ENCODE assay signal across 18 cellular contexts in the genomic region with DNA sequence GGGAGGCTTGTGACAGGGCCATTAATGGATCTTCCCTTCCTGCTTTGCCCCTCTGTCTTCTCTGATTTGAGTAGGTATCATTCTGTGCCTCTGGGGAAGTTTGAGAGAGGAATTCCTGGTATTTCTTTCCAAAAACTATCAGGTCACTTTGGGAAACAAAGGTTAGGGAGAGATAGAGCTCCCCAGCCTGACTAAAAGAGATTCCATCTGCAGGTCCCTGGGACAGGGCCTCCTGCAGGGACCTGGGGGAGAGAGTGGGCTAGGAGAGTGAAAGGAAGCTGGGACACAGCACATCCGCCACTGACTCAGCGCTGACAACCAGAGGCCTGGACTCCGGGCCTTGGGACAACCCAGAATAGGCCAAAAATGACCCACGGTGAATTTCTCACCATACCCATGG. TPM values are rescaled to one million over a fixed set of nuclear protein-coding genes. Genes with fewer than 3 reads are reported as not detected.
DNase-seq lines count a peak whose midpoint lies in the region; ATAC-seq and TF ChIP-seq lines count a peak whose summit lies in the region.
"Had no signal": no experiment of that assay in that cellular context is flagged by ENCODE, and none has a peak within 500 bp of the region (broad histone marks: within the 10 kb centered on the region; RNA-seq: fewer than 3 reads in every experiment).

No MANE protein-coding gene starts in this region.

- H3K36me3 Mint-ChIP-seq in H9 (ENCODE audit: insufficient read depth in 1 of 3, low read depth in 3 of 3) (no peaks in the 10 kb centered on the region), WTC11 (no peaks in the 10 kb centered on the region)
- H3K36me3 Mint-ChIP-seq: CD8-positive, alpha-beta memory T cell had no signal

- H3K9me3 Mint-ChIP-seq in H9 (0 out of 5 replicates have a peak, but pooled peaks cover 0 to 2% of the 10 kb centered on the region in 2 experiments), WTC11 (no peaks in the 10 kb centered on the region)
- H3K9me3 Mint-ChIP-seq: CD8-positive, alpha-beta memory T cell had no signal

- H3K9me3 ChIP-seq in BLaER1, result no peaks in the 10 kb centered on the region
- H3K9me3 ChIP-seq in H9 (ENCODE audit: control insufficient read depth, low read depth, low read length), result no peaks in the 10 kb centered on the region
- H3K9me3 ChIP-seq in left ventricle myocardium inferior (replicated peaks), result no peaks in the 10 kb centered on the region

- POLR2A ChIA-PET in WTC11 (lab: Charles Lee), result no interaction called here

- CTCF ChIA-PET in WTC11 (lab: Charles Lee), result interaction anchor here (0.7 to 2.3 kb wide), 6 partner anchors 42 to 967 kb away, joined by 3 to 9 read pairs (median 3); partner anchors contain the start of gene EHD3

- H4K91ac ChIP-seq in H9 (ENCODE audit: insufficient read length, low read depth, low read length), result no peak overlapping the region

- H2BK12ac ChIP-seq in H9 (ENCODE audit: insufficient read length, low read depth, low read length), result no peak overlapping the region

- H4K8ac ChIP-seq in H9 (replicated peaks; ENCODE audit: insufficient read length, low read depth, low read length), result no peak overlapping the region

- no peak overlapping the region for H3K23ac ChIP-seq in H9 (ENCODE audit: insufficient read length, low read depth, low read length)

- peaks cover 100% of the 10 kb centered on the region for H3K4me1 ChIP-seq in BLaER1
- peaks cover 4% of the 10 kb centered on the region; the same call in 1 of the 2 replicates for H3K4me1 ChIP-seq in H9 (ENCODE audit: insufficient read depth, low read length)
- H3K4me1 ChIP-seq in left ventricle myocardium inferior, result peaks cover 6% of the 10 kb centered on the region

- H4K20me1 ChIP-seq in BLaER1 (peaks cover 93% of the 10 kb centered on the region), H9 (ENCODE audit: control insufficient read depth, insufficient read depth, insufficient read length) (no peaks in the 10 kb centered on the region)

- no peaks in the 10 kb centered on the region for H3K79me2 ChIP-seq in H9 (ENCODE audit: insufficient read depth, low read length)

- H3K4me1 Mint-ChIP-seq in H9, result peaks cover 48 to 63% of the 10 kb centered on the region in 2 experiments
- H3K4me1 Mint-ChIP-seq in WTC11, result peaks cover 65% of the 10 kb centered on the region

- no peak overlapping the region for H3K4ac ChIP-seq in H9 (ENCODE audit: low read depth, low read length)

- ATAC-seq in WTC11 (peak; percentile 80), HG03442 (IDR thresholded peaks at IDR 0.05; ENCODE audit: unreplicated experiment) (no peak), GM19023 (IDR thresholded peaks at IDR 0.05; ENCODE audit: unreplicated experiment) (no peak)

- WGBS in H9 (ENCODE audit: extremely low coverage, insufficient read length, low lambda C conversion rate), result no CpG with 5 or more reads among the region's 4 CpGs

- TF ChIP-seq CTCF in H9 (conservative IDR thresholded peaks at IDR 0.05) (no peak), WTC11 (IDR thresholded peaks at IDR 0.05) (no peak), left ventricle myocardium inferior (IDR thresholded peaks at IDR 0.05; ENCODE audit: borderline replicate concordance) (no peak)

- H3K4me2 ChIP-seq in BLaER1, result peak overlapping the region; percentile 89
- H3K4me2 ChIP-seq in H9 (ENCODE audit: insufficient read depth, insufficient read length, low read length), result no peak overlapping the region

- H2AK5ac ChIP-seq in H9 (ENCODE audit: insufficient read length, low read length), result no peak overlapping the region

- no peak overlapping the region for H2AFZ ChIP-seq in H9 (ENCODE audit: low read length)

- H3K14ac ChIP-seq in H9 (ENCODE audit: insufficient read depth, low read length), result no peak overlapping the region

- H3K9ac ChIP-seq in BLaER1 (peak overlapping the region; percentile 8; the same call in 1 of the 2 replicates), H9 (ENCODE audit: extremely low read depth, insufficient read length, low read length) (no peak overlapping the region)

- no peak overlapping the region for H3T11ph ChIP-seq in H9 (ENCODE audit: low read length)

- no peak overlapping the region for H2BK20ac ChIP-seq in H9 (ENCODE audit: low read depth, low read length, poor library complexity, severe bottlenecking)

- no peak overlapping the region for H2BK5ac ChIP-seq in H9 (ENCODE audit: insufficient read length, low read length)

- 0 out of 2 replicates have a peak, but pooled peaks cover 7% of the 10 kb centered on the region for H3K36me3 ChIP-seq in BLaER1
- no peaks in the 10 kb centered on the region for H3K36me3 ChIP-seq in left ventricle myocardium inferior

- peak overlapping the region in 1 of 3 experiments; percentile 79; a peak in 1 of 7 replicates for H3K27ac Mint-ChIP-seq in H9
- H3K27ac Mint-ChIP-seq in WTC11, result peak overlapping the region; percentile 40; the same call in 1 of the 2 replicates

- H2BK120ac ChIP-seq in H9 (ENCODE audit: low read depth, low read length, poor library complexity, severe bottlenecking), result no peak overlapping the region

- H3K4me3 ChIP-seq in BLaER1, result no peak overlapping the region
- no peak overlapping the region for H3K4me3 ChIP-seq in left ventricle myocardium inferior

- no peak overlapping the region for H3K18ac ChIP-seq in H9 (ENCODE audit: insufficient read length, low read depth, low read length)

- H3K56ac ChIP-seq in H9 (ENCODE audit: insufficient read length, low read depth, low read length), result no peak overlapping the region

- no peaks in the 10 kb centered on the region for H3K79me1 ChIP-seq in H9 (ENCODE audit: insufficient read depth, low read depth, low read length, poor library complexity, severe bottlenecking)

- H3K4me3 Mint-ChIP-seq in H9 (no peak overlapping the region), WTC11 (no peak overlapping the region)
- H3K4me3 Mint-ChIP-seq: CD8-positive, alpha-beta memory T cell had no signal

- peaks cover 32% of the 10 kb centered on the region for H3K27me3 Mint-ChIP-seq in H9 (ENCODE audit: low read depth)
- peaks cover 26% of the 10 kb centered on the region for H3K27me3 Mint-ChIP-seq in WTC11 (ENCODE audit: low read depth)

- H3K27ac ChIP-seq in BLaER1 (peak overlapping the region; percentile 51; the same call in 1 of the 2 replicates), H9 (ENCODE audit: insufficient read length, low read depth, low read length) (no peak overlapping the region), left ventricle myocardium inferior (replicated peaks) (no peak overlapping the region)
- H3K27ac ChIP-seq: 22Rv1 had no signal

- DNase-seq in H9 (peak; percentile 44), WTC11 (ENCODE audit: low spot score) (no peak), kidney tubule cell (ENCODE audit: low spot score) (peak; percentile 18), left ventricle myocardium inferior (no peak), medulla oblongata (ENCODE audit: extremely low spot score) (no peak)
- DNase-seq: ACHN; C1 segment of cervical spinal cord; CD8-positive, alpha-beta memory T cell; Kasumi-1; NCI-H1417; NCI-H446; NCI-H526; RPMI8226; SHP77 had no signal

- H3K27me3 ChIP-seq in BLaER1 (no peaks in the 10 kb centered on the region), H9 (ENCODE audit: insufficient read depth, low read length) (peaks cover 7% of the 10 kb centered on the region; the same call in 1 of the 2 replicates), left ventricle myocardium inferior (ENCODE audit: low read depth) (peaks cover 45% of the 10 kb centered on the region)

- H3K23me2 ChIP-seq in H9 (ENCODE audit: insufficient read length, low read depth, low read length, poor library complexity, severe bottlenecking), result no peaks in the 10 kb centered on the region

- intact Hi-C loops in left ventricle myocardium inferior (cut with micrococcal nuclease), result no loop called here

- H4K5ac ChIP-seq in H9 (ENCODE audit: insufficient read length, low read depth, low read length), result no peak overlapping the region

- no peak overlapping the region for H2BK15ac ChIP-seq in H9 (ENCODE audit: low read depth, low read length)

TF ChIP-seq in WTC11, 78 proteins besides CTCF, POLR2A, EP300 and RAD21 (continues in another document):
- no peak for TF ChIP-seq FOXP1 (CRISPR knock-in tag; IDR thresholded peaks at IDR 0.05; ENCODE audit: borderline replicate concordance)
- TF ChIP-seq, protein P1, sequence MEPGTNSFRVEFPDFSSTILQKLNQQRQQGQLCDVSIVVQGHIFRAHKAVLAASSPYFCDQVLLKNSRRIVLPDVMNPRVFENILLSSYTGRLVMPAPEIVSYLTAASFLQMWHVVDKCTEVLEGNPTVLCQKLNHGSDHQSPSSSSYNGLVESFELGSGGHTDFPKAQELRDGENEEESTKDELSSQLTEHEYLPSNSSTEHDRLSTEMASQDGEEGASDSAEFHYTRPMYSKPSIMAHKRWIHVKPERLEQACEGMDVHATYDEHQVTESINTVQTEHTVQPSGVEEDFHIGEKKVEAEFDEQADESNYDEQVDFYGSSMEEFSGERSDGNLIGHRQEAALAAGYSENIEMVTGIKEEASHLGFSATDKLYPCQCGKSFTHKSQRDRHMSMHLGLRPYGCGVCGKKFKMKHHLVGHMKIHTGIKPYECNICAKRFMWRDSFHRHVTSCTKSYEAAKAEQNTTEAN (CRISPR knock-in tag; IDR thresholded peaks at IDR 0.05), result no peak
- TF ChIP-seq ZNF219 (CRISPR knock-in tag; IDR thresholded peaks at IDR 0.05; ENCODE audit: borderline replicate concordance), result no peak
- TF ChIP-seq, protein P2, sequence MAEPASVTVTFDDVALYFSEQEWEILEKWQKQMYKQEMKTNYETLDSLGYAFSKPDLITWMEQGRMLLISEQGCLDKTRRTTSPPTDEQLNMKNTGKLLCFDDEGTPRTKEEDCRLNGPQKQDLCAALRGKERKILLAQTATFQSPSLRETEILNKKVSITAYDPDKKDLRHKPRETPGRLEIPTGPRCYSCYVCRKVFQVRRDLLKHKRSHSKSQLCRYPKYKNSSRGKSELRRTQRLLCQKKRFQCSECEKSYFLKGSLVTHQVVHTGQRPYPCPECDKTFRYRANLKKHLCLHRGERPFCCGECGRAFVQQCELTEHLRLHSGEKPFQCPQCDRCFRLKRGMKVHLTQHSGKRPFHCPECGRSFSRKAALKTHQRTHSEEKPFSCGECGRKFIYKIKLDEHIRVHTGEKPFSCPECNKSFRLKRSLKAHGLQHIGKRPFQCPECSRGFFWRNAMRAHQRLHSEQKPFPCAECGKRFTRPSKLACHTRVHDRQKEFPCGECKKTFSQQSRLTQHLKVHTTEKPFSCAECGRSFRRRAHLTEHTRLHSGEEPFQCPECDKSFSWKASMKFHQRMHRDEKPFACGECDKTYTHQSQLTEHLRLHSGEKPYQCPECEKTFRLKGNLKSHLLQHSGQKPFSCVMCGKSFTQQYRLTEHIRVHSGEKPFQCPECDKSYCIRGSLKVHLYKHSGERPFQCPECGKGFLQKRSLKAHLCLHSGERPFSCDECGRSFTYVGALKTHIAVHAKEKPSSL (CRISPR knock-in tag; conservative IDR thresholded peaks at IDR 0.05), result no peak
- TF ChIP-seq PRRX2 (CRISPR knock-in tag; IDR thresholded peaks at IDR 0.05), result no peak

RNA-seq across cellular contexts. Expression of gene GALNT14, which starts 6.4 kb away (rescaled TPM):
- total RNA-seq in H9 (2021) (2.4 and 2.7 TPM in 2 replicates), WTC11 (2021) (6.0 to 6.8 TPM (median 6.3 TPM) in 3 replicates), left ventricle myocardium inferior (0.14 TPM)

Comparison
In these comparisons a context has a peak if more than half of its experiments do, and no peak if none do; other contexts are left out.
1. DNase-seq: peak in H9 (single experiment) and kidney tubule cell (single experiment); none in WTC11 (single experiment), left ventricle myocardium inferior (single experiment) and medulla oblongata (single experiment).